In the genomic region with DNA sequence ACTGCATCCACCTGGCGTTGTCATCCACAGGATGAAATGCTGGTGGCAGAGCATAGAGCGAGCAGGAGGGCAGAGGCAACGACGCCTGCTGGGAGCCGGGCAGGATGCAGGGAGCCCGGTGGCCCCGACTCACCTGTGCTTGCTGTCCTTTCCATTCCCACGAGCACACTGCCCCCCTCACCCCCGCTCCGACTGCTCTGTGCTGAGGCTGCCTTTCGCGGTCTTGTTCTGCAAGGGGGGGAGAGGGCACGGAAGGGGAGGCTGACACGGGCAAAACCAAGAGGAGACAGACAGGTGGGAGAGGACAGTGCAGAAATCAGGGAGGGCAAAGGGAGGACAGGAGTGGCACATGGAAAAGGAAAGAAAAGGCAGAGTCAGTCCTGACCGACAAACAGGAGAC, we compare ENCODE assay signal across 10 cellular contexts. TPM values are rescaled to one million over a fixed set of nuclear protein-coding genes. Genes with fewer than 3 reads are reported as not detected.
DNase-seq lines count a peak whose midpoint lies in the region; ATAC-seq and TF ChIP-seq lines count a peak whose summit lies in the region.
"Had no signal": no experiment of that assay in that cellular context is flagged by ENCODE, and none has a peak within 500 bp of the region (broad histone marks: within the 10 kb centered on the region; RNA-seq: fewer than 3 reads in every experiment).

No MANE protein-coding gene starts in this region.

- H3K27me3 Mint-ChIP-seq in T-helper 17 cell (no peaks in the 10 kb centered on the region), osteocyte (ENCODE audit: unreplicated experiment) (no peaks in the 10 kb centered on the region)
- H3K27me3 Mint-ChIP-seq: B cell; CD4-positive, alpha-beta T cell had no signal

- H3K27ac Mint-ChIP-seq in T-helper 17 cell (peak overlapping the region; percentile 63), osteocyte (ENCODE audit: unreplicated experiment) (no peak overlapping the region)
- H3K27ac Mint-ChIP-seq: CD4-positive, alpha-beta T cell had no signal

- H3K4me1 Mint-ChIP-seq in T-helper 17 cell (peaks cover 26% of the 10 kb centered on the region), osteocyte (ENCODE audit: unreplicated experiment) (peaks cover 13% of the 10 kb centered on the region)

- TF ChIP-seq CTCF in osteocyte (IDR thresholded peaks at IDR 0.05): no peak

- no peak for ATAC-seq in T-helper 17 cell
- no peak for ATAC-seq in activated CD4-positive, CD25-positive, alpha-beta regulatory T cell treated with anti-CD3 and anti-CD28 coated beads, Interleukin-2, amount 50 U/mL, for 24 hours
- no peak for ATAC-seq in GM21526 (IDR thresholded peaks at IDR 0.05; ENCODE audit: low FRiP score, unreplicated experiment)

- H3K9me3 ChIP-seq in T-helper 17 cell (ENCODE audit: control insufficient read depth, low read length, poor library complexity, severe bottlenecking): no peaks in the 10 kb centered on the region

- H3K4me3 Mint-ChIP-seq in T-helper 17 cell (no peak overlapping the region), osteocyte (ENCODE audit: unreplicated experiment) (no peak overlapping the region)
- H3K4me3 Mint-ChIP-seq: B cell; CD4-positive, alpha-beta T cell had no signal

- H3K27me3 ChIP-seq in H7 (ENCODE audit: control insufficient read depth, insufficient read depth, low read length): no peaks in the 10 kb centered on the region

- H3K36me3 Mint-ChIP-seq in T-helper 17 cell (ENCODE audit: low read depth): peaks cover 2% of the 10 kb centered on the region
- peaks cover 14% of the 10 kb centered on the region for H3K36me3 Mint-ChIP-seq in osteocyte (ENCODE audit: unreplicated experiment)

- H3K9me3 Mint-ChIP-seq in osteocyte (ENCODE audit: unreplicated experiment): no peaks in the 10 kb centered on the region
- H3K9me3 Mint-ChIP-seq: CD4-positive, alpha-beta T cell had no signal

- peaks cover 4% of the 10 kb centered on the region for H3K36me3 ChIP-seq in H7 (replicated peaks; ENCODE audit: control insufficient read depth, insufficient read depth, low read length)

- DNase-seq in H7: peak; percentile 29
- DNase-seq in T-helper 17 cell: no peak
- no peak for DNase-seq in osteocyte (ENCODE audit: extremely low spot score, unreplicated experiment)

- H3K27ac ChIP-seq in cingulate gyrus (ENCODE audit: low read depth, low read length): peak overlapping the region; percentile 10
- H3K27ac ChIP-seq in temporal lobe (ENCODE audit: low read depth, low read length): peak overlapping the region; percentile 7

- H3K4me3 ChIP-seq in H7 (ENCODE audit: insufficient read depth, low read depth, low read length): no peak overlapping the region
- H3K4me3 ChIP-seq: GM12878 had no signal

RNA-seq across cellular contexts. Expression of a gene that starts 37.9 kb away (rescaled TPM):
- 1.0 and 1.4 TPM in 2 replicates for total RNA-seq in H7 (2014; rRNA removed; shearing (Covaris generic))
- 1 to 10 TPM; 5.9 to 9.6 TPM for total RNA-seq in T-helper 17 cell
- total RNA-seq in temporal lobe: 2.0 TPM
- 1.4 and 1.5 TPM in 2 replicates for total RNA-seq in osteocyte
